In the genomic region with DNA sequence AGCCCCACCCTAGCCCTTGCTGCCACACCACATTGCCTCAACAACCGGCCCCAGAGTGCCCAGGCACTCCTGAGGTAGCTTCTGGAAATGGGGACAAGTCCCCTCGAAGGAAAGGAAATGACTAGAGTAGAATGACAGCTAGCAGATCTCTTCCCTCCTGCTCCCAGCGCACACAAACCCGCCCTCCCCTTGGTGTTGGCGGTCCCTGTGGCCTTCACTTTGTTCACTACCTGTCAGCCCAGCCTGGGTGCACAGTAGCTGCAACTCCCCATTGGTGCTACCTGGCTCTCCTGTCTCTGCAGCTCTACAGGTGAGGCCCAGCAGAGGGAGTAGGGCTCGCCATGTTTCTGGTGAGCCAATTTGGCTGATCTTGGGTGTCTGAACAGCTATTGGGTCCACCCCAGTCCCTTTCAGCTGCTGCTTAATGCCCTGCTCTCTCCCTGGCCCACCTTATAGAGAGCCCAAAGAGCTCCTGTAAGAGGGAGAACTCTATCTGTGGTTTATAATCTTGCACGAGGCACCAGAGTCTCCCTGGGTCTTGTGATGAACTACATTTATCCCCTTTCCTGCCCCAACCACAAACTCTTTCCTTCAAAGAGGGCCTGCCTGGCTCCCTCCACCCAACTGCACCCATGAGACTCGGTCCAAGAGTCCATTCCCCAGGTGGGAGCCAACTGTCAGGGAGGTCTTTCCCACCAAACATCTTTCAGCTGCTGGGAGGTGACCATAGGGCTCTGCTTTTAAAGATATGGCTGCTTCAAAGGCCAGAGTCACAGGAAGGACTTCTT, we compare ENCODE assay signal across 15 cellular contexts. TPM values are rescaled to one million over a fixed set of nuclear protein-coding genes. Genes with fewer than 3 reads are reported as not detected.
DNase-seq lines count a peak whose midpoint lies in the region; ATAC-seq and TF ChIP-seq lines count a peak whose summit lies in the region.
"Had no signal": no experiment of that assay in that cellular context is flagged by ENCODE, and none has a peak within 500 bp of the region (broad histone marks: within the 10 kb centered on the region; RNA-seq: fewer than 3 reads in every experiment).

No MANE protein-coding gene starts in this region.

- H3K4me3 Mint-ChIP-seq in activated T-cell treated with anti-CD3 and anti-CD28 coated beads, Interleukin-2, amount 50 U/mL, for 24 hours, result no peak overlapping the region
- H3K4me3 Mint-ChIP-seq in GM23338 (no peak overlapping the region), endodermal cell (no peak overlapping the region)
- H3K4me3 Mint-ChIP-seq: CD4-positive, alpha-beta T cell had no signal

- H3K4me3 ChIP-seq in GM23338 (no peak overlapping the region), endodermal cell (ENCODE audit: low read length) (no peak overlapping the region)
- H3K4me3 ChIP-seq: GM12878, GM23248 had no signal

- peaks cover 75% of the 10 kb centered on the region for H3K36me3 Mint-ChIP-seq in activated T-cell treated with anti-CD3 and anti-CD28 coated beads, Interleukin-2, amount 50 U/mL, for 24 hours (ENCODE audit: low read depth)
- peaks cover 39% of the 10 kb centered on the region for H3K36me3 Mint-ChIP-seq in GM23338 (ENCODE audit: low read depth)
- peaks cover 51% of the 10 kb centered on the region for H3K36me3 Mint-ChIP-seq in endodermal cell (ENCODE audit: low read depth)

- no peak for ATAC-seq in GM23338
- no peak for ATAC-seq in sciatic nerve
- ATAC-seq in HG02885 (IDR thresholded peaks at IDR 0.05; ENCODE audit: poor library complexity, unreplicated experiment), result no peak
- ATAC-seq: GM12878 had no signal

- no peaks in the 10 kb centered on the region for H4K20me1 ChIP-seq in GM23338 (replicated peaks; ENCODE audit: insufficient read depth)

- H3K9ac ChIP-seq in endodermal cell (ENCODE audit: extremely low read depth, low read length, poor library complexity, severe bottlenecking), result no peak overlapping the region
- H3K9ac ChIP-seq: GM23248 had no signal

- 0 out of 4 replicates have a peak, but pooled peaks of 1 of the 2 experiments have one; percentile 14 for TF ChIP-seq CTCF in GM23338 (conservative IDR thresholded peaks at IDR 0.05; ENCODE audit: low read depth in 2 of 2)
- TF ChIP-seq CTCF in endodermal cell (conservative IDR thresholded peaks at IDR 0.05), result peak; percentile 14

- H3K79me2 ChIP-seq in GM23338 (replicated peaks; ENCODE audit: insufficient read depth), result no peaks in the 10 kb centered on the region

- peaks cover 3% of the 10 kb centered on the region; the same call in 1 of the 2 replicates for H3K36me3 ChIP-seq in GM23338 (ENCODE audit: insufficient read depth)
- peaks cover 38% of the 10 kb centered on the region for H3K36me3 ChIP-seq in endodermal cell (ENCODE audit: control insufficient read depth, insufficient read depth, low read length)

- H2AFZ ChIP-seq in GM23338, result no peak overlapping the region
- H2AFZ ChIP-seq: GM23248 had no signal

- H3K9me3 ChIP-seq in endodermal cell (ENCODE audit: control insufficient read depth, low read length), result no peaks in the 10 kb centered on the region

- H3K9me3 Mint-ChIP-seq in activated T-cell treated with anti-CD3 and anti-CD28 coated beads, Interleukin-2, amount 50 U/mL, for 24 hours, result no peaks in the 10 kb centered on the region
- H3K9me3 Mint-ChIP-seq in GM23338 (no peaks in the 10 kb centered on the region), endodermal cell (no peaks in the 10 kb centered on the region)
- H3K9me3 Mint-ChIP-seq: CD4-positive, alpha-beta T cell had no signal

- no peaks in the 10 kb centered on the region for H3K9me2 ChIP-seq in GM23338 (ENCODE audit: insufficient read depth)

- H3K27ac ChIP-seq in GM23338 (ENCODE audit: low read depth) (no peak overlapping the region), endodermal cell (ENCODE audit: low read depth, low read length) (no peak overlapping the region)
- H3K27ac ChIP-seq: GM23248 had no signal

- peaks cover 12% of the 10 kb centered on the region for H3K4me1 ChIP-seq in GM23338 (ENCODE audit: insufficient read depth)
- peaks cover 8% of the 10 kb centered on the region for H3K4me1 ChIP-seq in endodermal cell (ENCODE audit: control insufficient read depth, insufficient read depth, low read length)

- H3F3A ChIP-seq in GM23338 (replicated peaks; ENCODE audit: low read depth), result no peaks in the 10 kb centered on the region

- H3K4me1 Mint-ChIP-seq in activated T-cell treated with anti-CD3 and anti-CD28 coated beads, Interleukin-2, amount 50 U/mL, for 24 hours (ENCODE audit: low read depth), result peaks cover 2% of the 10 kb centered on the region
- peaks cover 25% of the 10 kb centered on the region for H3K4me1 Mint-ChIP-seq in GM23338
- H3K4me1 Mint-ChIP-seq in endodermal cell, result peaks cover 20% of the 10 kb centered on the region

- H3K27ac Mint-ChIP-seq in activated T-cell treated with anti-CD3 and anti-CD28 coated beads, Interleukin-2, amount 50 U/mL, for 24 hours, result peak overlapping the region; percentile 20
- H3K27ac Mint-ChIP-seq in GM23338 (0 out of 2 replicates have a peak overlapping the region, but pooled peaks have one; percentile 16), endodermal cell (no peak overlapping the region)
- H3K27ac Mint-ChIP-seq: CD4-positive, alpha-beta T cell had no signal

- H3K27me3 ChIP-seq in GM23338 (ENCODE audit: insufficient read depth) (no peaks in the 10 kb centered on the region), endodermal cell (ENCODE audit: control insufficient read depth, insufficient read depth, low read length, poor library complexity, severe bottlenecking) (no peaks in the 10 kb centered on the region)

- no peak overlapping the region for H3K4me2 ChIP-seq in GM23338

- intact Hi-C loops in sciatic nerve (cut with DNase I), result no loop called here

- no peaks in the 10 kb centered on the region for H3K27me3 Mint-ChIP-seq in activated T-cell treated with anti-CD3 and anti-CD28 coated beads, Interleukin-2, amount 50 U/mL, for 24 hours
- H3K27me3 Mint-ChIP-seq in GM23338 (ENCODE audit: insufficient read depth, low read depth, poor library complexity), result peaks cover 15% of the 10 kb centered on the region
- no peaks in the 10 kb centered on the region for H3K27me3 Mint-ChIP-seq in endodermal cell (ENCODE audit: insufficient read depth)
- H3K27me3 Mint-ChIP-seq: CD4-positive, alpha-beta T cell had no signal

- DNase-seq in activated T-cell treated with anti-CD3 and anti-CD28 coated beads, Interleukin-2, amount 50 U/mL, for 24 hours, result no peak
- DNase-seq in activated T-cell treated with anti-CD3 and anti-CD28 coated beads for 4 hours (no peak), GM23338 (ENCODE audit: low spot score) (no peak), endodermal cell (no peak), sciatic nerve (ENCODE audit: low spot score) (peak; percentile 46), inferior parietal cortex (ENCODE audit: extremely low spot score) (no peak)
- DNase-seq: 8988T; C1 segment of cervical spinal cord; Calu3; CD4-positive, alpha-beta T cell; DMS 273 treated with DMSO at 0.1 percent for 48 hours; GM23248; H7 had no signal

- 86 to 94% methylated on average over 1 to 8 of the region's 8 CpGs for WGBS in endodermal cell (ENCODE audit: insufficient coverage in 1 of 2, insufficient read length in 1 of 2), 2 experiments

TF ChIP-seq in GM23338, 12 proteins besides CTCF, POLR2A, EP300 and RAD21 (continues in another document):
- no peak for TF ChIP-seq ZNF331 (CRISPR knock-in tag; IDR thresholded peaks at IDR 0.05; ENCODE audit: low read depth)
- TF ChIP-seq JUNB (IDR thresholded peaks at IDR 0.05; ENCODE audit: unreplicated experiment), result no peak
- TF ChIP-seq, protein P1, sequence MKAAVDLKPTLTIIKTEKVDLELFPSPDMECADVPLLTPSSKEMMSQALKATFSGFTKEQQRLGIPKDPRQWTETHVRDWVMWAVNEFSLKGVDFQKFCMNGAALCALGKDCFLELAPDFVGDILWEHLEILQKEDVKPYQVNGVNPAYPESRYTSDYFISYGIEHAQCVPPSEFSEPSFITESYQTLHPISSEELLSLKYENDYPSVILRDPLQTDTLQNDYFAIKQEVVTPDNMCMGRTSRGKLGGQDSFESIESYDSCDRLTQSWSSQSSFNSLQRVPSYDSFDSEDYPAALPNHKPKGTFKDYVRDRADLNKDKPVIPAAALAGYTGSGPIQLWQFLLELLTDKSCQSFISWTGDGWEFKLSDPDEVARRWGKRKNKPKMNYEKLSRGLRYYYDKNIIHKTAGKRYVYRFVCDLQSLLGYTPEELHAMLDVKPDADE (IDR thresholded peaks at IDR 0.05), result no peak
- no peak for TF ChIP-seq ZNF114 (CRISPR knock-in tag; IDR thresholded peaks at IDR 0.05)
- no peak for TF ChIP-seq CREB1 (CRISPR knock-in tag; IDR thresholded peaks at IDR 0.05; ENCODE audit: low read depth)
- no peak for TF ChIP-seq STAT1 (IDR thresholded peaks at IDR 0.05; ENCODE audit: unreplicated experiment)
- TF ChIP-seq EZH2 (IDR thresholded peaks at IDR 0.05; ENCODE audit: low read depth, unreplicated experiment), result no peak
- no peak for TF ChIP-seq POLR2AphosphoS5 (IDR thresholded peaks at IDR 0.05; ENCODE audit: low read depth)
- TF ChIP-seq NANOG (IDR thresholded peaks at IDR 0.05; ENCODE audit: borderline replicate concordance), result no peak

RNA-seq across cellular contexts. Expression of a gene that starts 39.1 kb away (rescaled TPM):
- 21.1 and 25.6 TPM in 2 replicates for total RNA-seq in GM23338 (2014; rRNA removed; shearing (Covaris generic))
- polyA plus RNA-seq in GM23338 (2016; fragmentation: Nextera tagmentation; extraction: Ambion mirVana), result 47.9 and 52.7 TPM in 2 replicates
- total RNA-seq in endodermal cell (10 to 100 TPM; 31.7 to 35.8 TPM), sciatic nerve (35.3 TPM)
- polyA plus RNA-seq in endodermal cell (2013, experiment 1 of 2), result 31.8 TPM
- polyA plus RNA-seq in endodermal cell (2013, experiment 2 of 2), result 31.8 TPM

RNA-seq across cellular contexts. Expression of a gene that starts 50.2 kb away (rescaled TPM):
- total RNA-seq in GM23338 (2014; rRNA removed; shearing (Covaris generic)), result 20.6 and 27.3 TPM in 2 replicates
- 6.7 and 8.0 TPM in 2 replicates for polyA plus RNA-seq in GM23338 (2016; fragmentation: Nextera tagmentation; extraction: Ambion mirVana)
- total RNA-seq in endodermal cell (10 to 100 TPM; 25.1 to 28.2 TPM), sciatic nerve (14.0 TPM)
- 14.4 TPM for polyA plus RNA-seq in endodermal cell (2013, experiment 1 of 2)
- polyA plus RNA-seq in endodermal cell (2013, experiment 2 of 2), result 14.3 TPM
